21 cellular contexts compared by ENCODE assay signal in the genomic region with DNA sequence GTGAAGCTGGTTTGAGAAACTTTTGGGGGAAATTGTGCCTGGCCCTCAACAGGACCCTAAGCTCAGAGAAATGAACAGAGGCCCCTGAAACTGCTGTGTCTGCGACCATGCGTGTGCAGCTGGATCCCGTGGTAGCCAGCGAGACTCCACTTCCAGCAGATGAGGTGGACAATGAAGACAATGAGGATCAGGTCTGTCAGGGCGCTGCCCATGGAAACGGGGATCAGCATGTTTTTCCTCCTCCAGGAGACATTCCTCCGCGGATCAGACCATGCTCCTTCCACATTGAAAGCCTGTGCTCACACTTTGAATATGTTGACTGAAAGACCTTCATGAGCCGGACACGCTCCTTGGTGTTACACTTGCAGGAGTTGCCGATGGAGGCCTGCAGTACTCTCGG.
DNase-seq lines count a peak whose midpoint lies in the region; ATAC-seq, FAIRE-seq and TF ChIP-seq lines count a peak whose summit lies in the region.
"Had no signal": no experiment of that assay in that cellular context is flagged by ENCODE, and none has a peak within 500 bp of the region (broad histone marks: within the 10 kb centered on the region; RNA-seq: fewer than 3 reads in every experiment).

No MANE protein-coding gene starts in this region.

- H3K4me3 ChIP-seq in neural progenitor cell (no peak overlapping the region), upper lobe of right lung (no peak overlapping the region)
- H3K4me3 ChIP-seq: A549, GM12878 had no signal

- H3K36me3 Mint-ChIP-seq in chondrocyte (ENCODE audit: low read depth) (no peaks in the 10 kb centered on the region), neural progenitor cell (no peaks in the 10 kb centered on the region)
- H3K36me3 Mint-ChIP-seq: CD4-positive, alpha-beta memory T cell; IgD-negative memory B cell had no signal

- H3K9me3 ChIP-seq in neural progenitor cell (ENCODE audit: low read depth) (no peaks in the 10 kb centered on the region), upper lobe of right lung (no peaks in the 10 kb centered on the region)
- H3K9me3 ChIP-seq: A549 had no signal

- FAIRE-seq in H54 (lab: Jason Lieb, UNC), result no peak
- FAIRE-seq: A549, GM12878, GM19239, HepG2 had no signal

- no peak for ATAC-seq in upper lobe of right lung
- ATAC-seq: A549, GM12878, HepG2 had no signal

- H3K4me1 ChIP-seq in neural progenitor cell (no peaks in the 10 kb centered on the region), upper lobe of right lung (no peaks in the 10 kb centered on the region)
- H3K4me1 ChIP-seq: A549 had no signal

- H3K27me3 Mint-ChIP-seq in chondrocyte (ENCODE audit: low read depth), result no peaks in the 10 kb centered on the region
- no peaks in the 10 kb centered on the region for H3K27me3 Mint-ChIP-seq in neural progenitor cell (ENCODE audit: insufficient read depth, low read depth)
- H3K27me3 Mint-ChIP-seq: CD4-positive, alpha-beta memory T cell; IgD-negative memory B cell had no signal

- peak; percentile 0 for DNase-seq in Daoy (ENCODE audit: low read depth)
- DNase-seq in chondrocyte (ENCODE audit: low spot score), result peak; percentile 29
- DNase-seq in neural progenitor cell (ENCODE audit: low spot score), result peak; percentile 18
- peak; percentile 42 for DNase-seq in upper lobe of right lung
- DNase-seq in CD1c-positive myeloid dendritic cell (ENCODE audit: extremely low spot score), result no peak
- DNase-seq in H54 (ENCODE audit: insufficient read length, low spot score), result no peak
- DNase-seq in NCI-H2227 (lab: John Stamatoyannopoulos, UW; ENCODE audit: unreplicated experiment), result no peak
- DNase-seq: AML-193; CD4-positive, alpha-beta memory T cell; DMS153; DMS79 treated with DMSO at 0.1 percent for 48 hours; EL; H7; KBM-7 had no signal

- no peak overlapping the region for H3K4me2 ChIP-seq in neural progenitor cell
- H3K4me2 ChIP-seq: A549 had no signal

- intact Hi-C loops in upper lobe of right lung (cut with DNase I), result no loop called here

- H3K36me3 ChIP-seq in neural progenitor cell (no peaks in the 10 kb centered on the region), upper lobe of right lung (no peaks in the 10 kb centered on the region)

- no peak overlapping the region for H3K9ac ChIP-seq in neural progenitor cell

- H3K79me2 ChIP-seq in neural progenitor cell (ENCODE audit: low read depth), result no peaks in the 10 kb centered on the region

- no peaks in the 10 kb centered on the region for H3F3A ChIP-seq in neural progenitor cell (ENCODE audit: low read depth)

- H3K4me1 Mint-ChIP-seq in chondrocyte (ENCODE audit: low read depth) (no peaks in the 10 kb centered on the region), neural progenitor cell (peaks cover 5% of the 10 kb centered on the region)
- H3K4me1 Mint-ChIP-seq: CD4-positive, alpha-beta memory T cell; IgD-negative memory B cell had no signal

- no peak overlapping the region for H2AFZ ChIP-seq in neural progenitor cell (replicated peaks)

- no peaks in the 10 kb centered on the region for H3K27me3 ChIP-seq in neural progenitor cell
- no peaks in the 10 kb centered on the region for H3K27me3 ChIP-seq in upper lobe of right lung

- TF ChIP-seq CTCF in chondrocyte (IDR thresholded peaks at IDR 0.05), result no peak
- TF ChIP-seq CTCF in neural progenitor cell (IDR thresholded peaks at IDR 0.05), result no peak
- TF ChIP-seq CTCF in upper lobe of right lung (IDR thresholded peaks at IDR 0.05), result no peak

- TF ChIP-seq POLR2A in H54 (IDR thresholded peaks at IDR 0.05; ENCODE audit: low read depth, low read length), result no peak

- H3K27ac ChIP-seq in neural progenitor cell (no peak overlapping the region), upper lobe of right lung (no peak overlapping the region)
- H3K27ac ChIP-seq: 22Rv1, A549, C4-2B had no signal

- H3K9me3 Mint-ChIP-seq in chondrocyte (ENCODE audit: low read depth), result peaks cover 8% of the 10 kb centered on the region
- no peaks in the 10 kb centered on the region for H3K9me3 Mint-ChIP-seq in neural progenitor cell

- H4K20me1 ChIP-seq in neural progenitor cell (ENCODE audit: low read depth), result no peaks in the 10 kb centered on the region

- H3K4me3 Mint-ChIP-seq in chondrocyte (ENCODE audit: unreplicated experiment) (no peak overlapping the region), neural progenitor cell (no peak overlapping the region)
- H3K4me3 Mint-ChIP-seq: CD4-positive, alpha-beta memory T cell; IgD-negative memory B cell had no signal

- H3K27ac Mint-ChIP-seq in chondrocyte (ENCODE audit: unreplicated experiment) (no peak overlapping the region), neural progenitor cell (no peak overlapping the region)
- H3K27ac Mint-ChIP-seq: CD4-positive, alpha-beta memory T cell had no signal

Comparison
In these comparisons a context has a peak if more than half of its experiments do, and no peak if none do; other contexts are left out.
1. DNase-seq: peak in Daoy (single experiment), chondrocyte (single experiment), neural progenitor cell (single experiment) and upper lobe of right lung (single experiment); none in CD1c-positive myeloid dendritic cell (single experiment), H54 (single experiment) and NCI-H2227 (single experiment).